13 cellular contexts compared by ENCODE assay signal in the genomic region with DNA sequence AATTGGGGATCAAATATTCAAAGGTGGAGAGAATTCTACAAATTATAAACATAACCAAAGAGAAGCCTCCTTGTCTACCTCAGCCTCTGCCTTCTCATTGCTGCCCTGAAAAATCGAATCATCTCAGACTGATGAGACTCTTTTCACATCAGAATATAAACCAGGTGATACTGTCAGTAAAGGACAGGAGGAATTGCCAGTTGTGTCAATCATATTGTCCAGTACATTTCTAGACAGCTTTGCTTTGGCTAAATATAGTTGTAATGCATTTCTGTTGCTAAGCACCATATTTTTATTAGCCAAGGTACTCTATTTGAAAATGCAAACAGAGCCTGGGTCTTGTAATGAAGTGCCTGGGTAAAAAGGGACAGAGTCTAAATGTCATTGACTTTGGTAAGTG.
DNase-seq lines count a peak whose midpoint lies in the region; ATAC-seq and TF ChIP-seq lines count a peak whose summit lies in the region.
"Had no signal": no experiment of that assay in that cellular context is flagged by ENCODE, and none has a peak within 500 bp of the region (broad histone marks: within the 10 kb centered on the region; RNA-seq: fewer than 3 reads in every experiment).

No MANE protein-coding gene starts in this region.

- H3K79me2 ChIP-seq in neural cell (replicated peaks; ENCODE audit: insufficient read depth, low read length) = no peaks in the 10 kb centered on the region

- no peak for TF ChIP-seq RAD21 in neural cell (conservative IDR thresholded peaks at IDR 0.05)

- peak; percentile 87 for TF ChIP-seq EP300 in neural cell (conservative IDR thresholded peaks at IDR 0.05; ENCODE audit: poor library complexity, severe bottlenecking)

- H4K20me1 ChIP-seq in neural cell (ENCODE audit: insufficient read depth) = no peaks in the 10 kb centered on the region

- H3K36me3 ChIP-seq in left ventricle myocardium inferior (no peaks in the 10 kb centered on the region), left lung (no peaks in the 10 kb centered on the region), neural cell (ENCODE audit: insufficient read depth, low read length) (no peaks in the 10 kb centered on the region)

- TF ChIP-seq CTCF in left ventricle myocardium inferior (IDR thresholded peaks at IDR 0.05; ENCODE audit: borderline replicate concordance) = no peak
- no peak for TF ChIP-seq CTCF in left lung (IDR thresholded peaks at IDR 0.05)
- no peak for TF ChIP-seq CTCF in neural cell (IDR thresholded peaks at IDR 0.05; ENCODE audit: poor library complexity, severe bottlenecking)

- no peak overlapping the region for H3K4me3 ChIP-seq in left ventricle myocardium inferior
- H3K4me3 ChIP-seq in left lung = no peak overlapping the region
- H3K4me3 ChIP-seq in neural cell (ENCODE audit: low read length) = no peak overlapping the region

- no peak overlapping the region for H3K4me2 ChIP-seq in neural cell (ENCODE audit: low read length)

- peak overlapping the region; percentile 12 for H2AFZ ChIP-seq in neural cell (ENCODE audit: low read depth, low read length)

- H3K9ac ChIP-seq in neural cell (ENCODE audit: low read length) = peak overlapping the region; percentile 34

- ATAC-seq in Right ventricle myocardium superior (ENCODE audit: poor library complexity) (peak; percentile 38), left lung (peak; percentile 84), left colon (no peak)

- H3K27ac ChIP-seq in left ventricle myocardium inferior (replicated peaks) (no peak overlapping the region), left lung (no peak overlapping the region), neural cell (ENCODE audit: low read length) (peak overlapping the region; percentile 68)
- H3K27ac ChIP-seq: 22Rv1 had no signal

- H3K9me3 ChIP-seq in left ventricle myocardium inferior (replicated peaks) = peaks cover 16% of the 10 kb centered on the region
- no peaks in the 10 kb centered on the region for H3K9me3 ChIP-seq in left lung
- H3K9me3 ChIP-seq in neural cell (ENCODE audit: low read length) = no peaks in the 10 kb centered on the region

- no peaks in the 10 kb centered on the region for H3F3A ChIP-seq in neural cell (ENCODE audit: insufficient read depth, low read length, poor library complexity, severe bottlenecking)

- no peak for DNase-seq in Right ventricle myocardium superior
- no peak for DNase-seq in left ventricle myocardium inferior
- DNase-seq in left lung = no peak
- DNase-seq in activated CD4-positive, alpha-beta T cell treated with anti-CD3 and anti-CD28 coated beads, Interleukin-2, amount 50 U/mL, for 1 hour = no peak
- DNase-seq in stimulated activated CD4-positive, alpha-beta T cell treated with anti-CD3 and anti-CD28 coated beads, Interleukin-1b, Interleukin-23, amount 100 ng/mL, for 48 hours = no peak
- DNase-seq in NCI-H146 (lab: John Stamatoyannopoulos, UW) = no peak
- no peak for DNase-seq in left colon
- DNase-seq: Caco-2; CD8-positive, alpha-beta memory T cell; HCEC 1CT; HFFc6 had no signal

- no peaks in the 10 kb centered on the region for H3K27me3 ChIP-seq in left ventricle myocardium inferior (ENCODE audit: low read depth)
- no peaks in the 10 kb centered on the region for H3K27me3 ChIP-seq in left lung
- H3K27me3 ChIP-seq in neural cell (ENCODE audit: insufficient read depth, low read depth, low read length) = no peaks in the 10 kb centered on the region

- intact Hi-C loops in Right ventricle myocardium superior (cut with DNase I) (no loop called here), left ventricle myocardium inferior (cut with micrococcal nuclease) (no loop called here), left lung (cut with DNase I) (no loop called here), left colon (cut with DNase I, micrococcal nuclease) (no loop called here)

- no peaks in the 10 kb centered on the region for H3K9me2 ChIP-seq in neural cell (ENCODE audit: insufficient read depth, low read length)

- H3K4me1 ChIP-seq in left ventricle myocardium inferior (no peaks in the 10 kb centered on the region), left lung (peaks cover 0 to 2% of the 10 kb centered on the region in 2 donors)

TF ChIP-seq in neural cell, 6 proteins besides CTCF, POLR2A, EP300 and RAD21:
- no peak for TF ChIP-seq POLR2AphosphoS5 (IDR thresholded peaks at IDR 0.05)
- TF ChIP-seq EZH2 (IDR thresholded peaks at IDR 0.05; ENCODE audit: borderline replicate concordance, insufficient read depth, low read length, poor library complexity, severe bottlenecking) = no peak
- TF ChIP-seq SMC3 (conservative IDR thresholded peaks at IDR 0.05; ENCODE audit: poor library complexity) = no peak
- no peak for TF ChIP-seq TAF1 (IDR thresholded peaks at IDR 0.05; ENCODE audit: low read depth)
- TF ChIP-seq MXI1 (conservative IDR thresholded peaks at IDR 0.05; ENCODE audit: poor library complexity, severe bottlenecking) = no peak
- TF ChIP-seq, protein P1, sequence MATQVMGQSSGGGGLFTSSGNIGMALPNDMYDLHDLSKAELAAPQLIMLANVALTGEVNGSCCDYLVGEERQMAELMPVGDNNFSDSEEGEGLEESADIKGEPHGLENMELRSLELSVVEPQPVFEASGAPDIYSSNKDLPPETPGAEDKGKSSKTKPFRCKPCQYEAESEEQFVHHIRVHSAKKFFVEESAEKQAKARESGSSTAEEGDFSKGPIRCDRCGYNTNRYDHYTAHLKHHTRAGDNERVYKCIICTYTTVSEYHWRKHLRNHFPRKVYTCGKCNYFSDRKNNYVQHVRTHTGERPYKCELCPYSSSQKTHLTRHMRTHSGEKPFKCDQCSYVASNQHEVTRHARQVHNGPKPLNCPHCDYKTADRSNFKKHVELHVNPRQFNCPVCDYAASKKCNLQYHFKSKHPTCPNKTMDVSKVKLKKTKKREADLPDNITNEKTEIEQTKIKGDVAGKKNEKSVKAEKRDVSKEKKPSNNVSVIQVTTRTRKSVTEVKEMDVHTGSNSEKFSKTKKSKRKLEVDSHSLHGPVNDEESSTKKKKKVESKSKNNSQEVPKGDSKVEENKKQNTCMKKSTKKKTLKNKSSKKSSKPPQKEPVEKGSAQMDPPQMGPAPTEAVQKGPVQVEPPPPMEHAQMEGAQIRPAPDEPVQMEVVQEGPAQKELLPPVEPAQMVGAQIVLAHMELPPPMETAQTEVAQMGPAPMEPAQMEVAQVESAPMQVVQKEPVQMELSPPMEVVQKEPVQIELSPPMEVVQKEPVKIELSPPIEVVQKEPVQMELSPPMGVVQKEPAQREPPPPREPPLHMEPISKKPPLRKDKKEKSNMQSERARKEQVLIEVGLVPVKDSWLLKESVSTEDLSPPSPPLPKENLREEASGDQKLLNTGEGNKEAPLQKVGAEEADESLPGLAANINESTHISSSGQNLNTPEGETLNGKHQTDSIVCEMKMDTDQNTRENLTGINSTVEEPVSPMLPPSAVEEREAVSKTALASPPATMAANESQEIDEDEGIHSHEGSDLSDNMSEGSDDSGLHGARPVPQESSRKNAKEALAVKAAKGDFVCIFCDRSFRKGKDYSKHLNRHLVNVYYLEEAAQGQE (IDR thresholded peaks at IDR 0.05; ENCODE audit: borderline replicate concordance) = no peak
